Comparison of ENCODE assay signal across 8 cellular contexts in the genomic region with DNA sequence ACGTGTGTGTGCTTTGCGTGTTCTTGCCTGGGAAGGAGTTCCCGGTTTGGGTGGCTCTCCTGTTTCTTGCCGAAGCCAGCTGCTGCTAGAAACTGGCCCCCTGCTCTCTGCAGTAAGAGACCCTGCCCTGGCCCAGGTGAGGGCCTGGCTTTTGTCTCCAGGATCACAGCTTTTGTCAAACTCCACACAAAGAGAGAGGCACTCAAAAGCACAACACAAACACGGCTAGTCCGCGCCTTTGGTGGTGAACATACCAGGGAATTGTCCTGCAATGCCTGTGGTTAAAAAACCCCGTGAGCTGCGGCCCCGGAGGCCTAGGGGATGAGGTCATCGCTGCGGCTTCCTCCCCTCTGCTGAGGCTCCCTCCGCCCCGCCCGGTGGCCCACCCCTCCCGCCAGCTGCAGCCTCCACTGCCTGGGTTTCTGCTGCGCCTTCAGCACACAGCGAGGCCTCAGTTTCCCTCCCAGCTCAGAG.
DNase-seq lines count a peak whose midpoint lies in the region; ATAC-seq and TF ChIP-seq lines count a peak whose summit lies in the region.

No MANE protein-coding gene starts in this region.

- peak overlapping the region; percentile 4 for H3K4me3 ChIP-seq in trophoblast cell (ENCODE audit: low read depth, low read length)

- CTCF ChIA-PET in Calu3 (lab: Charles Lee), result interaction anchor here (0.8 to 4.4 kb wide), 13 partner anchors 122 to 558 kb away, joined by 3 to 100 read pairs (median 4); partner anchors contain the start of genes CDKN1C, NAP1L4 and PHLDA2

- H3K79me1 ChIP-seq in trophoblast cell (ENCODE audit: low read length), result peaks cover 21% of the 10 kb centered on the region

- H3K36me3 ChIP-seq in trophoblast cell (ENCODE audit: control insufficient read depth in 1 of 2, insufficient read depth in 2 of 2, low read length in 2 of 2), result no peaks in the 10 kb centered on the region

- WGBS in trophoblast cell (ENCODE audit: extremely low coverage, insufficient coverage, insufficient read length), result no CpG with 5 or more reads among the region's 18 CpGs

- peak overlapping the region; percentile 87 for H4K8ac ChIP-seq in trophoblast cell (ENCODE audit: low read depth, low read length)

- H3K27ac ChIP-seq in trophoblast cell (ENCODE audit: low read depth, low read length), result peak overlapping the region; percentile 76

- H3K4ac ChIP-seq in trophoblast cell (ENCODE audit: low read depth, low read length), result peak overlapping the region; percentile 13

- ATAC-seq in Right ventricle myocardium superior (ENCODE audit: poor library complexity), result peak; percentile 55
- ATAC-seq in GM19395 (IDR thresholded peaks at IDR 0.05; ENCODE audit: unreplicated experiment), result no peak
- no peak for ATAC-seq in HG03045 (IDR thresholded peaks at IDR 0.05; ENCODE audit: unreplicated experiment)
- ATAC-seq in GM19397 (IDR thresholded peaks at IDR 0.05; ENCODE audit: unreplicated experiment), result no peak

- no TSS peak for BruUV-seq in Calu3 (replicated peaks; lab: Mats Ljungman, UMichigan)

- peak overlapping the region; percentile 87 for H2BK120ac ChIP-seq in trophoblast cell (ENCODE audit: insufficient read depth, low read length, poor library complexity)

- peak overlapping the region; percentile 40 for H2AK5ac ChIP-seq in trophoblast cell (ENCODE audit: low read length)

- H2AFZ ChIP-seq in trophoblast cell (ENCODE audit: insufficient read depth, low read length, poor library complexity), result peak overlapping the region; percentile 15

- no peak overlapping the region for H3K23ac ChIP-seq in trophoblast cell (ENCODE audit: low read length)

- H3K18ac ChIP-seq in trophoblast cell (ENCODE audit: low read length), result peak overlapping the region; percentile 83

- peak overlapping the region; percentile 23 for H3K4me2 ChIP-seq in trophoblast cell (ENCODE audit: low read length)

- H2BK12ac ChIP-seq in trophoblast cell (ENCODE audit: low read length), result peak overlapping the region; percentile 86

- peak overlapping the region; percentile 73 for H3K14ac ChIP-seq in trophoblast cell (ENCODE audit: low read length)

- peak overlapping the region; percentile 74 for H2BK5ac ChIP-seq in trophoblast cell (ENCODE audit: low read depth, low read length, poor library complexity)

- TF ChIP-seq CTCF in Calu3 (IDR thresholded peaks at IDR 0.05; ENCODE audit: unreplicated experiment), result no peak

- peak overlapping the region; percentile 87 for H4K91ac ChIP-seq in trophoblast cell (ENCODE audit: low read depth, low read length)

- no peak overlapping the region for H3K9ac ChIP-seq in trophoblast cell (ENCODE audit: low read length)

- H3K27me3 Mint-ChIP-seq in Calu3 (ENCODE audit: unreplicated experiment), result no peaks in the 10 kb centered on the region

- DNase-seq in Calu3 (peak; percentile 85), HuH-7.5 (ENCODE audit: low spot score) (peak; percentile 61), Right ventricle myocardium superior (peak; percentile 86), trophoblast cell (peak; percentile 93 to 95)
- peak in 2 of 3 experiments; percentile 16 to 17 for DNase-seq in activated CD8-positive, alpha-beta memory T cell treated with anti-CD3 and anti-CD28 coated beads for 48 hours (ENCODE audit: low read depth in 2 of 3, low spot score in 2 of 3)

- H3K27ac Mint-ChIP-seq in Calu3 (ENCODE audit: unreplicated experiment), result peak overlapping the region; percentile 8

- peak overlapping the region; percentile 39 for H3K4me3 Mint-ChIP-seq in Calu3 (ENCODE audit: low read depth, unreplicated experiment)

- H4K12ac ChIP-seq in trophoblast cell (ENCODE audit: low read depth, low read length), result peak overlapping the region; percentile 28

- no peaks in the 10 kb centered on the region for H3K9me3 Mint-ChIP-seq in Calu3 (ENCODE audit: low read depth, unreplicated experiment)

- peaks cover 17% of the 10 kb centered on the region in 2 experiments for H3K4me1 ChIP-seq in trophoblast cell (ENCODE audit: control insufficient read depth in 1 of 2, insufficient read depth in 2 of 2, low read length in 2 of 2)

- H3K79me2 ChIP-seq in trophoblast cell (ENCODE audit: control insufficient read depth, insufficient read depth, low read length, poor library complexity), result peaks cover 6% of the 10 kb centered on the region

- intact Hi-C loops in Calu3 (cut with micrococcal nuclease; ENCODE audit: unreplicated experiment), result loop anchor here (1.0 to 10.0 kb wide), 4 partner anchors 161 to 489 kb away; partner anchors contain the start of gene KCNQ1OT1
- intact Hi-C loops in Right ventricle myocardium superior (cut with DNase I), result loop anchor here (1.0 kb wide), 1 partner anchor 355 kb away; no protein-coding TSS in a partner anchor

- peaks cover 6% of the 10 kb centered on the region for H3K9me3 ChIP-seq in trophoblast cell (ENCODE audit: insufficient read depth, low read depth, low read length)

- peaks cover 5% of the 10 kb centered on the region for H3K36me3 Mint-ChIP-seq in Calu3 (ENCODE audit: insufficient read depth, unreplicated experiment)

- no peaks in the 10 kb centered on the region for H3K27me3 ChIP-seq in trophoblast cell (ENCODE audit: insufficient read depth, low read length)

- H3K4me1 Mint-ChIP-seq in Calu3 (ENCODE audit: low read depth, unreplicated experiment), result peaks cover 15% of the 10 kb centered on the region

Comparison
In these comparisons a context has a peak if more than half of its experiments do, and no peak if none do; other contexts are left out.
1. DNase-seq: peak in every context shown above with its lines; median percentile 94 in trophoblast cell; 86 in Right ventricle myocardium superior; 85 in Calu3; 61 in HuH-7.5; 16 in activated CD8-positive, alpha-beta memory T cell treated with anti-CD3 and anti-CD28 coated beads for 48 hours.